In the genomic region with DNA sequence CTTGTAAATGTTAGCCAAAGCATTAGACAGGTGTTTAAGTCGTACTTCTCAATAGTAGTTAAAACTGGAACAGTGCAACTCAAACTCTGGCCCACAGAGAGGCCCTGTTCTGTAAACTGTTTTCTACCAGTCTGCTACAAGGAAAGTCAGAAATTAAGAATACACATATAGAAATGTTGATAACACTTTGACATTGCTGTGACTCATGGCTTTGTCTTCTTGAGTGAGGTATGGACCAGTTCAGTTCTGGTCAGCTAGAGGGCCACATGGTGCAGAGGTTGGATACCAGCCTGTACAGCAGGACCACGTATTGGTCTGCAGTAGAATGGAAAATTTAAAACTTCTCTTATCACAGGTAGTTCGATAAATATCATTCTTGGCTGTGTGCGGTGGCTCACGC, we compare ENCODE assay signal across 21 cellular contexts. TPM values are rescaled to one million over a fixed set of nuclear protein-coding genes. Genes with fewer than 3 reads are reported as not detected.
A peak's percentile ranks its signal among the peaks of the same experiment; 100 is the strongest.
DNase-seq lines count a peak whose midpoint lies in the region; ATAC-seq, FAIRE-seq and TF ChIP-seq lines count a peak whose summit lies in the region.
"Had no signal": no experiment of that assay in that cellular context is flagged by ENCODE, and none has a peak within 500 bp of the region (broad histone marks: within the 10 kb centered on the region; RNA-seq: fewer than 3 reads in every experiment).

No MANE protein-coding gene starts in this region.

- FAIRE-seq in GM12892 (lab: Jason Lieb, UNC), result no peak
- FAIRE-seq: A549, GM19239 had no signal

- TF ChIP-seq CTCF in mesothelial cell of epicardium (IDR thresholded peaks at IDR 0.05; ENCODE audit: unreplicated experiment), result no peak

- DNase-seq in ELR (ENCODE audit: low read depth), result peak; percentile 21
- DNase-seq in NCI-H226, result peak; percentile 79
- DNase-seq in dermis blood vessel endothelial cell, result peak; percentile 50
- DNase-seq in mesothelial cell of epicardium (ENCODE audit: low spot score in 2 of 2, unreplicated experiment in 2 of 2), result no peak
- no peak for DNase-seq in natural killer cell treated with Interleukin-12 subunit alpha and Interleukin-12 subunit beta and Interleukin-15 and Interleukin-18, amount 100 ng/mL, for 72 hours (ENCODE audit: low spot score)
- no peak for DNase-seq in 8988T
- no peak for DNase-seq in GM12892 (ENCODE audit: insufficient read length)
- DNase-seq: CD4-positive, alpha-beta T cell; GF-D8; NCI-H1105; NCI-H2171 treated with DMSO at 0.1 percent for 48 hours; NCI-H446 treated with DMSO at 0.1 percent for 48 hours; NCI-H69; RPMI8226; SIG-M5 had no signal

- H3K4me1 Mint-ChIP-seq in mesothelial cell of epicardium, result peaks cover 36% of the 10 kb centered on the region
- no peaks in the 10 kb centered on the region for H3K4me1 Mint-ChIP-seq in natural killer cell treated with Interleukin-12 subunit alpha and Interleukin-12 subunit beta and Interleukin-15 and Interleukin-18, amount 100 ng/mL, for 72 hours (ENCODE audit: low read depth in 2 of 2)

- peak overlapping the region; percentile 68 for H3K27ac Mint-ChIP-seq in mesothelial cell of epicardium
- H3K27ac Mint-ChIP-seq in natural killer cell treated with Interleukin-12 subunit alpha and Interleukin-12 subunit beta and Interleukin-15 and Interleukin-18, amount 100 ng/mL, for 72 hours, result no peak overlapping the region
- H3K27ac Mint-ChIP-seq: CD4-positive, alpha-beta T cell had no signal

- H3K36me3 Mint-ChIP-seq in mesothelial cell of epicardium, result peaks cover 26% of the 10 kb centered on the region
- H3K36me3 Mint-ChIP-seq in natural killer cell treated with Interleukin-12 subunit alpha and Interleukin-12 subunit beta and Interleukin-15 and Interleukin-18, amount 100 ng/mL, for 72 hours, result no peaks in the 10 kb centered on the region

- H3K9me3 Mint-ChIP-seq in mesothelial cell of epicardium, result no peaks in the 10 kb centered on the region
- no peaks in the 10 kb centered on the region for H3K9me3 Mint-ChIP-seq in natural killer cell treated with Interleukin-12 subunit alpha and Interleukin-12 subunit beta and Interleukin-15 and Interleukin-18, amount 100 ng/mL, for 72 hours
- H3K9me3 Mint-ChIP-seq: CD4-positive, alpha-beta T cell had no signal

- no peak for TF ChIP-seq POLR2A in GM12892 (IDR thresholded peaks at IDR 0.05; ENCODE audit: low read depth, low read length)

- no peaks in the 10 kb centered on the region for H3K27me3 Mint-ChIP-seq in mesothelial cell of epicardium (ENCODE audit: low read depth)
- H3K27me3 Mint-ChIP-seq in natural killer cell treated with Interleukin-12 subunit alpha and Interleukin-12 subunit beta and Interleukin-15 and Interleukin-18, amount 100 ng/mL, for 72 hours, result peaks cover 5 to 12% of the 10 kb centered on the region in 2 donors

- H3K4me3 Mint-ChIP-seq in mesothelial cell of epicardium, result no peak overlapping the region
- H3K4me3 Mint-ChIP-seq in natural killer cell treated with Interleukin-12 subunit alpha and Interleukin-12 subunit beta and Interleukin-15 and Interleukin-18, amount 100 ng/mL, for 72 hours, result no peak overlapping the region
- H3K4me3 Mint-ChIP-seq: CD4-positive, alpha-beta T cell had no signal

- no peak for ATAC-seq in natural killer cell treated with Interleukin-12 subunit alpha and Interleukin-12 subunit beta and Interleukin-15 and Interleukin-18, amount 100 ng/mL, for 72 hours
- no peak for ATAC-seq in HG03457 (IDR thresholded peaks at IDR 0.05; ENCODE audit: unreplicated experiment)
- ATAC-seq: A549 had no signal

RNA-seq across cellular contexts. Expression of a gene that starts 22.3 kb away (rescaled TPM):
- total RNA-seq in dermis blood vessel endothelial cell, result under 0.01 TPM in 2 replicates
- 3.4 to 3.6 TPM (median 3.5 TPM) in 3 replicates for total RNA-seq in mesothelial cell of epicardium
- total RNA-seq in natural killer cell treated with Interleukin-12 subunit alpha and Interleukin-12 subunit beta and Interleukin-15 and Interleukin-18, amount 100 ng/mL, for 72 hours, result not detected
- 0.04 TPM for polyA plus RNA-seq in GM12892 (2012; ENCODE audit: missing spikeins)
- total RNA-seq: Caco-2; CD4-positive, alpha-beta T cell; LHCN-M2 had no signal
- polyA plus RNA-seq: BJ had no signal

RNA-seq across cellular contexts. Expression of a gene that starts 52.0 kb away (rescaled TPM):
- total RNA-seq in dermis blood vessel endothelial cell (11.3 and 12.6 TPM in 2 replicates), mesothelial cell of epicardium (14.8 to 16.2 TPM (median 14.9 TPM) in 3 replicates)
- under 1 TPM; 0.22 to 0.26 TPM for total RNA-seq in natural killer cell treated with Interleukin-12 subunit alpha and Interleukin-12 subunit beta and Interleukin-15 and Interleukin-18, amount 100 ng/mL, for 72 hours
- 1.9 TPM for polyA plus RNA-seq in GM12892 (2012; ENCODE audit: missing spikeins)
- total RNA-seq: CD4-positive, alpha-beta T cell had no signal

Comparison
In these comparisons a context has a peak if more than half of its experiments do, and no peak if none do; other contexts are left out.
1. DNase-seq: peak in ELR (single experiment), NCI-H226 (single experiment) and dermis blood vessel endothelial cell (single experiment); none in mesothelial cell of epicardium (0 of 2), natural killer cell treated with Interleukin-12 subunit alpha and Interleukin-12 subunit beta and Interleukin-15 and Interleukin-18, amount 100 ng/mL, for 72 hours (single experiment), 8988T (single experiment) and GM12892 (single experiment).